Comparison of ENCODE assay signal across 28 cellular contexts in the genomic region with DNA sequence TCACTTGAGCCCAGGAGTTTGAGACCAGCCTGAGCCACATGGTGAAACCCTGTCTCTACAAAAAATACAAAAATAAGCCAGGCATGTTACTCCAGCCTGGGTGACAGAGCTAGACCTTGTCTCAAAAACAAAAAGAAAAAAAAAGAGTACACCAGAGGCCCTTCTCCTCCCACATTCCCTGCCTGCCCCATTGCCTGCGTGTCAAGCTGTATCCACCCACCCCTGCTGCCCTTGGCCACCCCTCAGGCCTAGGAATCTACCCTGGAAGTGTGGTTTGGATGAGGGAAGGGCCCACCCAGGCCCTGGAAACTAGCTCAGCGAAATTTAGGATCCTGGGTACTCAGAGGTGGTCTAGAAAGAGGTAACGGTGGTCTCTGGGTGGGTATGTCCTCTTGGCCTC. TPM values are rescaled to one million over a fixed set of nuclear protein-coding genes. Genes with fewer than 3 reads are reported as not detected.
DNase-seq lines count a peak whose midpoint lies in the region; FAIRE-seq and TF ChIP-seq lines count a peak whose summit lies in the region.
"Had no signal": no experiment of that assay in that cellular context is flagged by ENCODE, and none has a peak within 500 bp of the region (broad histone marks: within the 10 kb centered on the region; RNA-seq: fewer than 3 reads in every experiment).

No MANE protein-coding gene starts in this region.

- no peak for DNase-seq in esophagus squamous epithelium (lab: John Stamatoyannopoulos, UW)
- peak; percentile 64 for DNase-seq in osteoblast (ENCODE audit: insufficient read length, low spot score, missing footprints)
- no peak for DNase-seq in thyroid gland
- no peak for DNase-seq in activated gamma-delta T cell (lab: John Stamatoyannopoulos, UW)
- no peak for DNase-seq in central memory CD4-positive, alpha-beta T cell
- no peak for DNase-seq in RCC 7860 (ENCODE audit: low spot score)
- DNase-seq: activated CD4-positive, alpha-beta T cell treated with anti-CD3 and anti-CD28 coated beads for 1 hour; activated CD8-positive, alpha-beta T cell treated with anti-CD3 and anti-CD28 coated beads, Interleukin-2, amount 10 ng/mL, durations not matched to agents 7 days and 5 days; activated naive CD4-positive, alpha-beta T cell treated with anti-CD3 and anti-CD28 coated beads, Interleukin-2, amount 50 U/mL, for 16 hours; amniotic stem cell; EL; immature natural killer cell; Kasumi-1; left cardiac atrium; mammary epithelial cell; NCI-H1436; NCI-H2081 treated with DMSO at 0.1 percent for 48 hours; NCI-H2227 treated with DMSO at 0.1 percent for 48 hours; NCI-H526 treated with DMSO at 0.1 percent for 48 hours; NK-92 treated with Interleukin-12 subunit alpha and Interleukin-12 subunit beta, amount 100 ng/mL, for 24 hours; SIG-M5; stimulated activated naive CD4-positive, alpha-beta T cell had no signal

- H3K9me3 ChIP-seq in OCI-LY1 (ENCODE audit: low read length) (no peaks in the 10 kb centered on the region), esophagus squamous epithelium (no peaks in the 10 kb centered on the region), osteoblast (ENCODE audit: low read depth, low read length) (no peaks in the 10 kb centered on the region), thyroid gland (no peaks in the 10 kb centered on the region)
- H3K9me3 ChIP-seq: neutrophil, prostate gland had no signal

- WGBS in esophagus squamous epithelium, 2 donors = 60 to 92% methylated on average over 1 to 3 of the region's 3 CpGs
- WGBS in thyroid gland, 2 donors = 79 to 88% methylated on average over 3 of the region's 3 CpGs

- peaks cover 15% of the 10 kb centered on the region for H3K4me1 ChIP-seq in OCI-LY1 (ENCODE audit: insufficient read depth, low read length, severe bottlenecking)
- H3K4me1 ChIP-seq in esophagus squamous epithelium = peaks cover 29 to 86% (median 53%) of the 10 kb centered on the region in 3 donors
- H3K4me1 ChIP-seq in osteoblast (ENCODE audit: insufficient read depth, low read length) = peaks cover 6% of the 10 kb centered on the region
- peaks cover 8 to 57% of the 10 kb centered on the region in 2 donors for H3K4me1 ChIP-seq in thyroid gland
- H3K4me1 ChIP-seq: prostate gland had no signal

- no peak overlapping the region for H3K4me2 ChIP-seq in OCI-LY1 (ENCODE audit: low read length)
- no peak overlapping the region for H3K4me2 ChIP-seq in osteoblast (ENCODE audit: insufficient read depth, low read length)

- H3K4me3 ChIP-seq in OCI-LY1 (ENCODE audit: low read depth, low read length, poor library complexity, severe bottlenecking) (no peak overlapping the region), esophagus squamous epithelium (no peak overlapping the region), osteoblast (ENCODE audit: insufficient read depth, low read length) (no peak overlapping the region), thyroid gland (replicated peaks in 1 of 3) (no peak overlapping the region)
- H3K4me3 ChIP-seq: prostate gland had no signal

- H3K36me3 ChIP-seq in OCI-LY1 (ENCODE audit: insufficient read depth, low read length) (no peaks in the 10 kb centered on the region), esophagus squamous epithelium (no peaks in the 10 kb centered on the region), osteoblast (ENCODE audit: insufficient read depth, low read length) (no peaks in the 10 kb centered on the region), thyroid gland (no peaks in the 10 kb centered on the region)
- H3K36me3 ChIP-seq: neutrophil, prostate gland had no signal

- no peak overlapping the region for H3K9ac ChIP-seq in OCI-LY1 (ENCODE audit: low read length)

- H4K20me1 ChIP-seq in OCI-LY1 (ENCODE audit: insufficient read depth, low read length) (no peaks in the 10 kb centered on the region), osteoblast (ENCODE audit: insufficient read depth, low read length) (no peaks in the 10 kb centered on the region)

- peak overlapping the region; percentile 9 for H3K27ac ChIP-seq in OCI-LY1 (ENCODE audit: low read depth, low read length, poor library complexity, severe bottlenecking)
- peak overlapping the region; percentile 94 to 99 (median 96) for H3K27ac ChIP-seq in esophagus squamous epithelium
- H3K27ac ChIP-seq in osteoblast (ENCODE audit: low read depth, low read length) = no peak overlapping the region
- peak overlapping the region in 2 of 3 donors; percentile 33 to 56 for H3K27ac ChIP-seq in thyroid gland
- H3K27ac ChIP-seq: neutrophil, prostate gland had no signal

- FAIRE-seq in RCC 7860 (lab: Jason Lieb, UNC) = no peak
- FAIRE-seq: colon, GM18507, urothelium cell line had no signal

- H2AFZ ChIP-seq in OCI-LY1 (ENCODE audit: low read length) (no peak overlapping the region), osteoblast (ENCODE audit: low read length) (peak overlapping the region; percentile 43)

- intact Hi-C loops in esophagus squamous epithelium (cut with DNase I) = no loop called here
- intact Hi-C loops in thyroid gland (cut with DNase I) = no loop called here

- H3K27me3 ChIP-seq in OCI-LY1 (ENCODE audit: insufficient read depth, low read length) = no peaks in the 10 kb centered on the region
- H3K27me3 ChIP-seq in esophagus squamous epithelium = no peaks in the 10 kb centered on the region
- H3K27me3 ChIP-seq in osteoblast (ENCODE audit: insufficient read depth, low read length) = no peaks in the 10 kb centered on the region
- H3K27me3 ChIP-seq in thyroid gland = no peaks in the 10 kb centered on the region
- H3K27me3 ChIP-seq: neutrophil had no signal

- TF ChIP-seq POLR2A in esophagus squamous epithelium (IDR thresholded peaks at IDR 0.05) (no peak), thyroid gland (IDR thresholded peaks at IDR 0.05) (no peak)

- TF ChIP-seq CTCF in OCI-LY1 (IDR thresholded peaks at IDR 0.05; ENCODE audit: low read length) (no peak), esophagus squamous epithelium (IDR thresholded peaks at IDR 0.05) (no peak), osteoblast (IDR thresholded peaks at IDR 0.05; ENCODE audit: extremely low read depth, low read depth, low read length) (no peak), thyroid gland (IDR thresholded peaks at IDR 0.05) (no peak)

- H3K9me2 ChIP-seq in OCI-LY1 (ENCODE audit: low read depth, low read length) = no peaks in the 10 kb centered on the region

- H3K79me2 ChIP-seq in OCI-LY1 (ENCODE audit: insufficient read depth, low read length) (no peaks in the 10 kb centered on the region), osteoblast (ENCODE audit: insufficient read depth, low read length) (no peaks in the 10 kb centered on the region)

- no peaks in the 10 kb centered on the region for H3F3A ChIP-seq in OCI-LY1 (ENCODE audit: insufficient read depth, low read length)

RNA-seq across cellular contexts. Expression of gene WASF2, which starts 25.7 kb away (rescaled TPM):
- total RNA-seq in esophagus squamous epithelium (10 to 100 TPM; 53.7 to 92.8 (median 79.8) TPM), osteoblast (24.5 and 24.6 TPM in 2 replicates), thyroid gland (10 to 100 TPM; 38.3 to 47.7 (median 46.7) TPM)
